In the genomic region with DNA sequence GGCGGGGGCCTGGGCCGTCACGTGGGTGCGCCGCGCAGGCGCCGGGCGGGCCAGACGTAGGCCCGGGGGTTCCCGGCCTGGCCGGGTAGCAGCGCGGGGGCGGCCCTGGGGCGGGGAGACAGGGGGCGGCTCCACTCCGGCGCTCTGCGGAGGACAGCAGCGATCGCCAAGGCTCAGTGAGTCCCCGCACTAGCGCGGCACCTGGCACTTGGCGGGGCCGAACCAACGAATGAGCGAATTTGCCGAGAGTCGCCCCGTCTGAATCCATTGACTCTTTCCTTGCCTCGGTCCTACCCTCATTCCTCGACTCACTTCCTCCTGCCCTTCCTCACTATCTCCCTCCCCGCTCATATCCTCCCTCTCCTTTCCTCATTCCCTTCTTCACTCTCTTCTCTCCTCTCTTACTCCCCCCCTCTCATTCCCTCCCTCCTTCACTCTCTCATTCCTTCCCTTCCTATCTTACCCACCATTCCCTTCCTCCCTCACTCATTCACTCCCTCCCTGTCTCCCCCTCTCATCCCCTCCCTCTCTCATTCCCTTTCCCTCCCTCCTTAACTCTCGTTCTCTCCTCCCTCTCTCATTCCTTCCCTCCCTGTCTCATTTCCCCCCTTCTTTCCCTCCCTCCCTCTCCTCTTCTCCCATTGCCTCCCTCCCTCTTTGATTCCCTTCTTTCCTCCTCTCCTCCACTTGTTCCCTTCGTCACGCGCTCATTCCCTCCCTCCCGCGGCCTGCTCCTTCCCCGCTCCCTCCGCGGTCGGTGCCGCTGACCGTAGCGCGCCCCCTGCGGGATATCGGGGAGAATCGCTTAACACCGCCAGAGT, we compare ENCODE assay signal across 8 cellular contexts. TPM values are rescaled to one million over a fixed set of nuclear protein-coding genes. Genes with fewer than 3 reads are reported as not detected.
DNase-seq lines count a peak whose midpoint lies in the region; ATAC-seq, FAIRE-seq and TF ChIP-seq lines count a peak whose summit lies in the region.

No MANE protein-coding gene starts in this region.

- peak overlapping the region; percentile 40 for H3K27ac ChIP-seq in KMS-11
- peak overlapping the region; percentile 93 for H3K27ac ChIP-seq in fibroblast of lung (ENCODE audit: insufficient read depth, low read length)
- H3K27ac ChIP-seq in naive thymus-derived CD4-positive, alpha-beta T cell (ENCODE audit: low read depth, low read length) = peak overlapping the region; percentile 85

- intact Hi-C loops in naive thymus-derived CD4-positive, alpha-beta T cell (cut with micrococcal nuclease) = loop anchor here (1.0 to 10.0 kb wide), 13 partner anchors 11 to 359 kb away; a partner anchor contains a TSS

- H3K27ac Mint-ChIP-seq in activated T-helper 17 cell treated with anti-CD3 and anti-CD28 coated beads, Interleukin-2, amount 50 U/mL, for 72 hours = peak overlapping the region; percentile 89
- H3K27ac Mint-ChIP-seq in naive thymus-derived CD4-positive, alpha-beta T cell = peak overlapping the region; percentile 89 to 95 (median 93)
- peak overlapping the region; percentile 88 for H3K27ac Mint-ChIP-seq in stimulated activated memory B cell treated with anti-CD40 and anti-IgM and Interleukin-4, amounts not matched to agents 10 μg/mL and 1 μg/mL and 100 μg/mL, for 72 hours

- H3K4me3 ChIP-seq in KMS-11 (IDR thresholded peaks at IDR 0.05; ENCODE audit: insufficient read depth, low read depth, low read length) (peak overlapping the region; percentile 54), fibroblast of lung (replicated peaks in 1 of 4; ENCODE audit: control extremely low read depth in 1 of 4, insufficient read depth in 1 of 4, low read depth in 3 of 4, low read length in 4 of 4) (peak overlapping the region; percentile 66 to 84 (median 78))
- peak overlapping the region; percentile 100 for H3K4me3 ChIP-seq in naive thymus-derived CD4-positive, alpha-beta T cell (ENCODE audit: low read length)

- ATAC-seq in GM21717 (IDR thresholded peaks at IDR 0.05; ENCODE audit: unreplicated experiment) = peak; percentile 65
- peak; percentile 93 for ATAC-seq in activated T-helper 17 cell treated with anti-CD3 and anti-CD28 coated beads, Interleukin-2, amount 50 U/mL, for 72 hours (replicated peaks)
- peak; percentile 98 for ATAC-seq in naive thymus-derived CD4-positive, alpha-beta T cell
- ATAC-seq in stimulated activated memory B cell treated with anti-CD40 and anti-IgM and Interleukin-4, amounts not matched to agents 10 μg/mL and 1 μg/mL and 100 μg/mL, for 72 hours = peak; percentile 97

- H3K79me2 ChIP-seq in KMS-11 (ENCODE audit: insufficient read depth, low read depth) (no peaks in the 10 kb centered on the region), fibroblast of lung (ENCODE audit: control insufficient read depth, insufficient read depth, low read length) (peaks cover 23% of the 10 kb centered on the region)

- H3K9ac ChIP-seq in KMS-11 (peak overlapping the region; percentile 27; the same call in 1 of the 2 replicates), fibroblast of lung (ENCODE audit: insufficient read depth, low read length) (peak overlapping the region; percentile 76)

- peak overlapping the region; percentile 99 for H2AFZ ChIP-seq in KMS-11 (ENCODE audit: low read depth)
- H2AFZ ChIP-seq in fibroblast of lung (ENCODE audit: low read length) = peak overlapping the region; percentile 92

- TF ChIP-seq CTCF in KMS-11 (conservative IDR thresholded peaks at IDR 0.05; ENCODE audit: low read depth, low read length) (peak; percentile 98), fibroblast of lung (conservative IDR thresholded peaks at IDR 0.05 in 1 of 2, IDR thresholded peaks at IDR 0.05 in 1 of 2; ENCODE audit: low read depth in 1 of 2, low read length in 2 of 2) (peak; percentile 76 to 77)

- peak; percentile 73 for DNase-seq in DMS79 treated with DMSO at 0.1 percent for 48 hours (lab: John Stamatoyannopoulos, UW)
- DNase-seq in RCC 7860 (ENCODE audit: low spot score) = peak; percentile 65
- DNase-seq in fibroblast of lung (ENCODE audit: low read depth in 2 of 2) = peak; percentile 85 to 89
- DNase-seq in naive thymus-derived CD4-positive, alpha-beta T cell = peak; percentile 82 to 97 (median 87)

- no peaks in the 10 kb centered on the region for H3K27me3 ChIP-seq in KMS-11 (ENCODE audit: insufficient read depth, low read depth)
- H3K27me3 ChIP-seq in fibroblast of lung (ENCODE audit: control insufficient read depth, insufficient read depth, low read length) = no peaks in the 10 kb centered on the region
- no peaks in the 10 kb centered on the region for H3K27me3 ChIP-seq in naive thymus-derived CD4-positive, alpha-beta T cell (ENCODE audit: control insufficient read depth in 2 of 2, insufficient read depth in 2 of 2, low read length in 2 of 2)

- no peaks in the 10 kb centered on the region for H4K20me1 ChIP-seq in KMS-11 (ENCODE audit: insufficient read depth)
- no peaks in the 10 kb centered on the region for H4K20me1 ChIP-seq in fibroblast of lung (ENCODE audit: control insufficient read depth, extremely low read depth, insufficient read depth, low read length)

- H3K9me3 Mint-ChIP-seq in activated T-helper 17 cell treated with anti-CD3 and anti-CD28 coated beads, Interleukin-2, amount 50 U/mL, for 72 hours = no peaks in the 10 kb centered on the region
- no peaks in the 10 kb centered on the region for H3K9me3 Mint-ChIP-seq in naive thymus-derived CD4-positive, alpha-beta T cell
- no peaks in the 10 kb centered on the region for H3K9me3 Mint-ChIP-seq in stimulated activated memory B cell treated with anti-CD40 and anti-IgM and Interleukin-4, amounts not matched to agents 10 μg/mL and 1 μg/mL and 100 μg/mL, for 72 hours

- no peaks in the 10 kb centered on the region for H3K9me3 ChIP-seq in fibroblast of lung (ENCODE audit: control insufficient read depth, insufficient read depth, low read depth, low read length)
- no peaks in the 10 kb centered on the region for H3K9me3 ChIP-seq in naive thymus-derived CD4-positive, alpha-beta T cell (ENCODE audit: control insufficient read depth in 2 of 3, low read length in 3 of 3)

- peaks cover 15% of the 10 kb centered on the region for H3K36me3 Mint-ChIP-seq in activated T-helper 17 cell treated with anti-CD3 and anti-CD28 coated beads, Interleukin-2, amount 50 U/mL, for 72 hours (ENCODE audit: low read depth)
- peaks cover 0 to 8% (median 4%) of the 10 kb centered on the region in 5 donors for H3K36me3 Mint-ChIP-seq in naive thymus-derived CD4-positive, alpha-beta T cell
- H3K36me3 Mint-ChIP-seq in stimulated activated memory B cell treated with anti-CD40 and anti-IgM and Interleukin-4, amounts not matched to agents 10 μg/mL and 1 μg/mL and 100 μg/mL, for 72 hours = no peaks in the 10 kb centered on the region

- H3K36me3 ChIP-seq in KMS-11 (ENCODE audit: insufficient read depth) = no peaks in the 10 kb centered on the region
- H3K36me3 ChIP-seq in fibroblast of lung (ENCODE audit: control insufficient read depth, insufficient read depth, low read length) = no peaks in the 10 kb centered on the region
- H3K36me3 ChIP-seq in naive thymus-derived CD4-positive, alpha-beta T cell (ENCODE audit: control insufficient read depth in 2 of 3, insufficient read depth in 3 of 3, low read length in 3 of 3) = peaks cover 0 to 2% (median 0%) of the 10 kb centered on the region in 3 experiments

- POLR2A ChIA-PET in naive thymus-derived CD4-positive, alpha-beta T cell (lab: Charles Lee) = interaction anchor here (0.6 to 3.9 kb wide), 6 partner anchors 25 to 62 kb away, joined by 3 to 47 read pairs (median 7); no protein-coding TSS in a partner anchor

- peak; percentile 4 for FAIRE-seq in RCC 7860 (lab: Jason Lieb, UNC)

- CTCF ChIA-PET in naive thymus-derived CD4-positive, alpha-beta T cell (lab: Charles Lee) = interaction anchor here (0.7 to 1.0 kb wide), 3 partner anchors 32 to 78 kb away, joined by 3 to 4 read pairs (median 3); no protein-coding TSS in a partner anchor

- no peaks in the 10 kb centered on the region for H3K27me3 Mint-ChIP-seq in activated T-helper 17 cell treated with anti-CD3 and anti-CD28 coated beads, Interleukin-2, amount 50 U/mL, for 72 hours
- H3K27me3 Mint-ChIP-seq in naive thymus-derived CD4-positive, alpha-beta T cell = no peaks in the 10 kb centered on the region
- H3K27me3 Mint-ChIP-seq in stimulated activated memory B cell treated with anti-CD40 and anti-IgM and Interleukin-4, amounts not matched to agents 10 μg/mL and 1 μg/mL and 100 μg/mL, for 72 hours = no peaks in the 10 kb centered on the region

- H3K4me1 ChIP-seq in KMS-11 (ENCODE audit: low read depth, poor library complexity, severe bottlenecking) = peaks cover 8% of the 10 kb centered on the region
- peaks cover 2% of the 10 kb centered on the region for H3K4me1 ChIP-seq in fibroblast of lung (ENCODE audit: control insufficient read depth, extremely low read depth, insufficient read depth, low read length)
- H3K4me1 ChIP-seq in naive thymus-derived CD4-positive, alpha-beta T cell (ENCODE audit: control insufficient read depth in 2 of 2, insufficient read depth in 2 of 2, low read length in 2 of 2) = peaks cover 7 to 41% of the 10 kb centered on the region in 2 donors

- peaks cover 20% of the 10 kb centered on the region for H3K4me1 Mint-ChIP-seq in activated T-helper 17 cell treated with anti-CD3 and anti-CD28 coated beads, Interleukin-2, amount 50 U/mL, for 72 hours
- peaks cover 28 to 55% (median 49%) of the 10 kb centered on the region in 7 donors for H3K4me1 Mint-ChIP-seq in naive thymus-derived CD4-positive, alpha-beta T cell
- H3K4me1 Mint-ChIP-seq in stimulated activated memory B cell treated with anti-CD40 and anti-IgM and Interleukin-4, amounts not matched to agents 10 μg/mL and 1 μg/mL and 100 μg/mL, for 72 hours = peaks cover 35% of the 10 kb centered on the region

- H3K4me2 ChIP-seq in KMS-11 = peak overlapping the region; percentile 94
- H3K4me2 ChIP-seq in fibroblast of lung (ENCODE audit: extremely low read depth, insufficient read depth, low read length) = peak overlapping the region; percentile 100

- peak overlapping the region; percentile 96 for H3K4me3 Mint-ChIP-seq in activated T-helper 17 cell treated with anti-CD3 and anti-CD28 coated beads, Interleukin-2, amount 50 U/mL, for 72 hours
- peak overlapping the region; percentile 88 to 98 (median 94) for H3K4me3 Mint-ChIP-seq in naive thymus-derived CD4-positive, alpha-beta T cell
- peak overlapping the region; percentile 98 for H3K4me3 Mint-ChIP-seq in stimulated activated memory B cell treated with anti-CD40 and anti-IgM and Interleukin-4, amounts not matched to agents 10 μg/mL and 1 μg/mL and 100 μg/mL, for 72 hours

RNA-seq across cellular contexts. Expression of a gene that starts 0.5 kb away (rescaled TPM):
- total RNA-seq in activated T-helper 17 cell treated with anti-CD3 and anti-CD28 coated beads, Interleukin-2, amount 50 U/mL, for 72 hours = 10 to 100 TPM; 19.3 to 22.4 TPM
- total RNA-seq in fibroblast of lung = 32.4 and 35.3 TPM in 2 replicates
- polyA plus RNA-seq in fibroblast of lung = 17.4 and 19.2 TPM in 2 replicates
- polyA plus RNA-seq in fibroblast of lung (2012) = 14.1 and 18.1 TPM in 2 replicates
- polyA minus RNA-seq in fibroblast of lung (ENCODE audit: low replicate concordance) = 24.9 and 35.4 TPM in 2 replicates
- total RNA-seq in naive thymus-derived CD4-positive, alpha-beta T cell = 10 to 100 TPM; 31.1 to 71.3 (median 42.0) TPM
- 10 to 100 TPM; 20.6 to 26.2 TPM for polyA plus RNA-seq in naive thymus-derived CD4-positive, alpha-beta T cell

RNA-seq across cellular contexts. Expression of a gene that starts 11.3 kb away (rescaled TPM):
- 100 to 1,000 TPM; 115 to 118 TPM for total RNA-seq in activated T-helper 17 cell treated with anti-CD3 and anti-CD28 coated beads, Interleukin-2, amount 50 U/mL, for 72 hours
- 15.7 and 28.6 TPM in 2 replicates for total RNA-seq in fibroblast of lung
- 28.6 and 37.9 TPM in 2 replicates for polyA plus RNA-seq in fibroblast of lung
- polyA plus RNA-seq in fibroblast of lung (2012) = 56.0 and 61.8 TPM in 2 replicates
- polyA minus RNA-seq in fibroblast of lung (ENCODE audit: low replicate concordance) = 108 and 110 TPM in 2 replicates
- 100 to 1,000 TPM; 169 to 235 (median 201) TPM for total RNA-seq in naive thymus-derived CD4-positive, alpha-beta T cell
- polyA plus RNA-seq in naive thymus-derived CD4-positive, alpha-beta T cell = 10 to 100 TPM; 24.3 to 76.6 TPM

RNA-seq across cellular contexts. Expression of a gene that starts 58.4 kb away (rescaled TPM):
- total RNA-seq in activated T-helper 17 cell treated with anti-CD3 and anti-CD28 coated beads, Interleukin-2, amount 50 U/mL, for 72 hours = 1 to 10 TPM in 1 of 2 donors, under 1 TPM in 1; 0.43 to 1.5 TPM
- total RNA-seq in fibroblast of lung = 12.8 and 14.5 TPM in 2 replicates
- polyA plus RNA-seq in fibroblast of lung = 8.1 and 10.6 TPM in 2 replicates
- polyA plus RNA-seq in fibroblast of lung (2012) = 16.8 and 22.2 TPM in 2 replicates
- 17.3 and 26.9 TPM in 2 replicates for polyA minus RNA-seq in fibroblast of lung (ENCODE audit: low replicate concordance)
- total RNA-seq in naive thymus-derived CD4-positive, alpha-beta T cell = 1 to 10 TPM in 4 of 5 experiments, under 1 TPM in 1; 0.70 to 2.6 (median 2.2) TPM
- polyA plus RNA-seq in naive thymus-derived CD4-positive, alpha-beta T cell = under 1 TPM; 0.21 to 0.35 TPM

Comparison
In these comparisons a context has a peak if more than half of its experiments do, and no peak if none do; other contexts are left out.
1. Peak in every context shown above with its lines: DNase-seq, ATAC-seq, H3K4me3 ChIP-seq and H3K27ac ChIP-seq.
2. H3K27ac ChIP-seq: peak in every context shown above with its lines; median percentile 93 in fibroblast of lung; 85 in naive thymus-derived CD4-positive, alpha-beta T cell; 40 in KMS-11.